11 cellular contexts compared by ENCODE assay signal in the genomic region with DNA sequence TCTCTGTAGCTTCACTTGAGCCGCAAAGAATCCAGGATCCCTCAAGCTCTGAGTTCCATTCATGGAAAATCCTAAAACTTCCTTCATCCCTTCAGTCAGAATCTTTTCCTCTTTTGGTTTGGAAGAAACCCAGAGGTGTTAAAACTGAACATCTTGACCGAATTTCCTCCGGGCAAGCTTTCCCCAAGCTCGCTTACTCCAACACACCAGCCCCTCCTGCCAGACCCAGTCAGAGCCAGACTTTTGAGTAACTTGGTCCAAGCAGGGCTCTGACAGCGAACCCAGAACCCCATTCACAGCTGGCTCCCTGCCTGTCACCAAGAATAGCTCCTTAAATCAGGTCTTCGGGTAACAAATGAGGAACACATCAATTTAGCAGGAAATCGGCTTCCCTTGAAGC. TPM values are rescaled to one million over a fixed set of nuclear protein-coding genes. Genes with fewer than 3 reads are reported as not detected.
DNase-seq lines count a peak whose midpoint lies in the region; ATAC-seq and TF ChIP-seq lines count a peak whose summit lies in the region.
"Had no signal": no experiment of that assay in that cellular context is flagged by ENCODE, and none has a peak within 500 bp of the region (broad histone marks: within the 10 kb centered on the region; RNA-seq: fewer than 3 reads in every experiment).

No MANE protein-coding gene starts in this region.

- peaks cover 2% of the 10 kb centered on the region for H3K36me3 Mint-ChIP-seq in neural progenitor cell

- peaks cover 3% of the 10 kb centered on the region for H3K27me3 Mint-ChIP-seq in neural progenitor cell (ENCODE audit: insufficient read depth, low read depth)

- H3K27me3 ChIP-seq in breast epithelium (no peaks in the 10 kb centered on the region), mammary epithelial cell (ENCODE audit: insufficient read depth, low read length) (no peaks in the 10 kb centered on the region), neural progenitor cell (no peaks in the 10 kb centered on the region), aorta (ENCODE audit: control insufficient read depth in 1 of 2, insufficient read depth in 2 of 2, low read length in 1 of 2) (peaks cover 0 to 3% of the 10 kb centered on the region in 2 donors)
- H3K27me3 ChIP-seq: thyroid gland had no signal

- peak; percentile 16 for ATAC-seq in aorta (ENCODE audit: low FRiP score)

- no peak for TF ChIP-seq CTCF in breast epithelium (IDR thresholded peaks at IDR 0.05)
- TF ChIP-seq CTCF in mammary epithelial cell (conservative IDR thresholded peaks at IDR 0.05 in 1 of 2, IDR thresholded peaks at IDR 0.05 in 1 of 2; ENCODE audit: extremely low read depth in 1 of 2, insufficient read depth in 1 of 2, low read depth in 1 of 2, low read length in 2 of 2), result no peak
- TF ChIP-seq CTCF in neural progenitor cell (IDR thresholded peaks at IDR 0.05), result no peak

- in situ Hi-C loops in mammary epithelial cell (cut with MboI; ENCODE audit: low sequenced_read_pairs in 2 of 2), result no loop called here

- H3K27ac Mint-ChIP-seq in neural progenitor cell, result no peak overlapping the region

- 36% methylated on average over 7 of the region's 7 CpGs for WGBS in mammary epithelial cell (ENCODE audit: low coverage, missing lambda C conversion rate)
- WGBS in aorta, 2 donors, result 8 to 10% methylated on average over 7 of the region's 7 CpGs

- H3K36me3 ChIP-seq in breast epithelium (no peaks in the 10 kb centered on the region), mammary epithelial cell (ENCODE audit: insufficient read depth, low read length) (no peaks in the 10 kb centered on the region), neural progenitor cell (no peaks in the 10 kb centered on the region), aorta (ENCODE audit: control insufficient read depth in 1 of 2, insufficient read depth in 2 of 2, low read length in 1 of 2) (no peaks in the 10 kb centered on the region)
- H3K36me3 ChIP-seq: thyroid gland had no signal

- peaks cover 22% of the 10 kb centered on the region for H3K4me1 Mint-ChIP-seq in neural progenitor cell

- BruUV-seq in mammary epithelial cell (replicated peaks; lab: Mats Ljungman, UMichigan), result no TSS peak

- peaks cover 8% of the 10 kb centered on the region for H3K9me3 Mint-ChIP-seq in neural progenitor cell

- peaks cover 21% of the 10 kb centered on the region for H3F3A ChIP-seq in neural progenitor cell (ENCODE audit: low read depth)

- no peak overlapping the region for H3K4me3 Mint-ChIP-seq in neural progenitor cell

- no peaks in the 10 kb centered on the region for H4K20me1 ChIP-seq in mammary epithelial cell (ENCODE audit: insufficient read depth, low read length)
- no peaks in the 10 kb centered on the region for H4K20me1 ChIP-seq in neural progenitor cell (ENCODE audit: low read depth)

- CTCF ChIA-PET in mammary epithelial cell (lab: Charles Lee; ENCODE audit: low non-redundant PET), result no interaction called here

- dilution Hi-C loops in mammary epithelial cell (cut with HindIII; ENCODE audit: low sequenced_read_pairs), result loop anchor here (5.0 kb wide), 1 partner anchor 36 kb away; no protein-coding TSS in a partner anchor

- H3K9me3 ChIP-seq in breast epithelium, result no peaks in the 10 kb centered on the region
- H3K9me3 ChIP-seq in mammary epithelial cell (replicated peaks; ENCODE audit: insufficient read depth, low read length), result peaks cover 6% of the 10 kb centered on the region
- H3K9me3 ChIP-seq in neural progenitor cell (ENCODE audit: low read depth), result no peaks in the 10 kb centered on the region
- H3K9me3 ChIP-seq in aorta (ENCODE audit: control insufficient read depth, low read length), result peaks cover 4% of the 10 kb centered on the region
- H3K9me3 ChIP-seq: thyroid gland had no signal

- H3K4me1 ChIP-seq in breast epithelium, result peaks cover 0 to 4% of the 10 kb centered on the region in 2 donors
- H3K4me1 ChIP-seq in mammary epithelial cell (ENCODE audit: insufficient read depth, low read length), result no peaks in the 10 kb centered on the region
- peaks cover 19% of the 10 kb centered on the region for H3K4me1 ChIP-seq in neural progenitor cell
- no peaks in the 10 kb centered on the region for H3K4me1 ChIP-seq in aorta (ENCODE audit: control insufficient read depth in 1 of 2, insufficient read depth in 2 of 2, low read length in 2 of 2)
- H3K4me1 ChIP-seq: thyroid gland had no signal

- intact Hi-C loops in breast epithelium (cut with DNase I; ENCODE audit: low total_unique reads), result no loop called here
- intact Hi-C loops in mammary epithelial cell (cut with micrococcal nuclease), result no loop called here
- intact Hi-C loops in aorta (cut with DNase I), result no loop called here

- TF ChIP-seq POLR2A in breast epithelium (IDR thresholded peaks at IDR 0.05), result no peak

- H3K4me2 ChIP-seq in mammary epithelial cell (ENCODE audit: insufficient read depth, low read depth, low read length), result no peak overlapping the region
- H3K4me2 ChIP-seq in neural progenitor cell, result peak overlapping the region; percentile 56
- H3K4me2 ChIP-seq: KMS-11 had no signal

- H3K9ac ChIP-seq in mammary epithelial cell (ENCODE audit: insufficient read depth, low read length), result no peak overlapping the region
- H3K9ac ChIP-seq in neural progenitor cell, result no peak overlapping the region
- H3K9ac ChIP-seq: KMS-11 had no signal

- H3K79me2 ChIP-seq in mammary epithelial cell (ENCODE audit: insufficient read depth, low read length) (no peaks in the 10 kb centered on the region), neural progenitor cell (ENCODE audit: low read depth) (no peaks in the 10 kb centered on the region)

- H3K4me3 ChIP-seq in breast epithelium (peak overlapping the region in 1 of 3 donors; percentile 28), mammary epithelial cell (replicated peaks in 1 of 3; ENCODE audit: insufficient read depth in 1 of 3, low read depth in 2 of 3, low read length in 3 of 3) (no peak overlapping the region), neural progenitor cell (no peak overlapping the region), aorta (ENCODE audit: low read length in 2 of 2) (no peak overlapping the region)
- H3K4me3 ChIP-seq: thyroid gland had no signal

- DNase-seq in breast epithelium (ENCODE audit: low spot score in 2 of 2) (peak in 1 of 2 donors; percentile 22), mammary epithelial cell (no peak), fibroblast of the conjunctiva (ENCODE audit: low read depth) (peak; percentile 36), neural progenitor cell (ENCODE audit: low spot score) (no peak), aorta (peak; percentile 59 to 71), middle frontal gyrus (ENCODE audit: extremely low spot score, low spot score) (no peak), SHP77 treated with DMSO at 0.1 percent for 48 hours (lab: John Stamatoyannopoulos, UW) (no peak), SHP77 (lab: John Stamatoyannopoulos, UW) (no peak)
- DNase-seq: NCI-H226, thyroid gland had no signal

- no peak overlapping the region for H2AFZ ChIP-seq in mammary epithelial cell (ENCODE audit: low read depth, low read length)
- H2AFZ ChIP-seq in neural progenitor cell (replicated peaks), result no peak overlapping the region

- peak overlapping the region; percentile 17 to 61 for H3K27ac ChIP-seq in breast epithelium
- no peak overlapping the region for H3K27ac ChIP-seq in mammary epithelial cell (ENCODE audit: insufficient read depth, low read depth, low read length)
- H3K27ac ChIP-seq in neural progenitor cell, result no peak overlapping the region
- H3K27ac ChIP-seq in aorta (ENCODE audit: low read depth in 1 of 2, low read length in 2 of 2), result no peak overlapping the region
- H3K27ac ChIP-seq: KMS-11, thyroid gland had no signal

RNA-seq across cellular contexts. Expression of gene GAS7, which starts 27.3 kb away (rescaled TPM):
- total RNA-seq in breast epithelium (10 to 100 TPM; 21.8 to 62.2 (median 33.4) TPM), mammary epithelial cell (under 1 TPM in 1 of 2 donors, not detected in 1; 0.50 TPM), neural progenitor cell (ENCODE audit: low replicate concordance) (2.9 and 3.9 TPM in 2 replicates), aorta (100 to 1,000 TPM in 1 of 2 donors, 10 to 100 TPM in 1; 56.8 to 136 TPM)
- polyA plus RNA-seq in mammary epithelial cell (0.16 TPM), aorta (1 to 10 TPM; 1.2 to 7.8 TPM)
- not detected for polyA minus RNA-seq in mammary epithelial cell

Comparison
In these comparisons a context has a peak if more than half of its experiments do, and no peak if none do; other contexts are left out.
1. H3K27ac ChIP-seq: peak in breast epithelium (2 of 2); none in mammary epithelial cell (single experiment), neural progenitor cell (single experiment) and aorta (0 of 2).
2. DNase-seq: peak in fibroblast of the conjunctiva (single experiment) and aorta (2 of 2); none in mammary epithelial cell (single experiment), neural progenitor cell (single experiment), middle frontal gyrus (single experiment), SHP77 treated with DMSO at 0.1 percent for 48 hours (single experiment) and SHP77 (0 of 2).